In genomic region chr13:48126944-48127814, GRCh38 we compare ENCODE assay signal across 8 cellular contexts. TPM values are rescaled to one million over a fixed set of nuclear protein-coding genes. Genes with fewer than 3 reads are reported as not detected.
DNase-seq lines count a peak whose midpoint lies in the region; ATAC-seq and TF ChIP-seq lines count a peak whose summit lies in the region.

No MANE protein-coding gene starts in this region.

- H3K9me3 Mint-ChIP-seq in activated T-cell treated with anti-CD3 and anti-CD28 coated beads, Interleukin-2, amount 50 U/mL, for 72 hours, result no peaks in the 10 kb centered on the region
- H3K9me3 Mint-ChIP-seq in nephron progenitor cell, result no peaks in the 10 kb centered on the region

- H3K27ac Mint-ChIP-seq in activated T-cell treated with anti-CD3 and anti-CD28 coated beads, Interleukin-2, amount 50 U/mL, for 72 hours, result no peak overlapping the region
- no peak overlapping the region for H3K27ac Mint-ChIP-seq in nephron progenitor cell

- H3K4me3 ChIP-seq in ACC112 (ENCODE audit: low read depth, low read length) (no peak overlapping the region), HL-60 (replicated peaks; ENCODE audit: insufficient read depth, low read length) (no peak overlapping the region), NT2/D1 (ENCODE audit: insufficient read length, low read depth) (no peak overlapping the region), fibroblast of pulmonary artery (replicated peaks; ENCODE audit: low read depth, low read length) (no peak overlapping the region)

- H2AFZ ChIP-seq in ACC112 (ENCODE audit: low read length, unreplicated experiment), result peak overlapping the region; percentile 76

- H3K27me3 ChIP-seq in ACC112 (ENCODE audit: insufficient read depth, low read length) (no peaks in the 10 kb centered on the region), HL-60 (ENCODE audit: insufficient read depth, poor library complexity, severe bottlenecking) (no peaks in the 10 kb centered on the region), NT2/D1 (ENCODE audit: insufficient read depth, insufficient read length) (no peaks in the 10 kb centered on the region)

- no peaks in the 10 kb centered on the region for H3K36me3 Mint-ChIP-seq in activated T-cell treated with anti-CD3 and anti-CD28 coated beads, Interleukin-2, amount 50 U/mL, for 72 hours (ENCODE audit: insufficient read depth in 2 of 2)
- no peaks in the 10 kb centered on the region for H3K36me3 Mint-ChIP-seq in nephron progenitor cell (ENCODE audit: low read depth)

- H3K4me1 Mint-ChIP-seq in activated T-cell treated with anti-CD3 and anti-CD28 coated beads, Interleukin-2, amount 50 U/mL, for 72 hours (ENCODE audit: low read depth), result peaks cover 23% of the 10 kb centered on the region
- H3K4me1 Mint-ChIP-seq in nephron progenitor cell, result peaks cover 24% of the 10 kb centered on the region

- peak; percentile 73 to 82 for ATAC-seq in activated T-cell treated with anti-CD3 and anti-CD28 coated beads, Interleukin-2, amount 50 U/mL, for 72 hours (replicated peaks in 1 of 2)

- no peak overlapping the region for H3K27ac ChIP-seq in ACC112 (ENCODE audit: low read depth, low read length)
- no peak overlapping the region for H3K27ac ChIP-seq in HL-60 (replicated peaks)

- no peaks in the 10 kb centered on the region for H3K79me2 ChIP-seq in ACC112 (ENCODE audit: control insufficient read depth, insufficient read depth, low read length, unreplicated experiment)

- peak; percentile 71 for TF ChIP-seq CTCF in GM12873 (IDR thresholded peaks at IDR 0.05; ENCODE audit: insufficient read depth, low read depth, low read length, missing control alignments)
- TF ChIP-seq CTCF in HL-60 (IDR thresholded peaks at IDR 0.05; ENCODE audit: insufficient read depth, low read length), result peak; percentile 66
- TF ChIP-seq CTCF in fibroblast of pulmonary artery (IDR thresholded peaks at IDR 0.05; ENCODE audit: low read length, missing control alignments), result peak; percentile 72
- TF ChIP-seq CTCF in nephron progenitor cell (IDR thresholded peaks at IDR 0.05), result peak; percentile 76

- H3K9me3 ChIP-seq in NT2/D1 (ENCODE audit: insufficient read depth, low read length), result no peaks in the 10 kb centered on the region

- no peak overlapping the region for H3K9ac ChIP-seq in NT2/D1 (ENCODE audit: insufficient read length, low read depth)

- H3K27me3 Mint-ChIP-seq in activated T-cell treated with anti-CD3 and anti-CD28 coated beads, Interleukin-2, amount 50 U/mL, for 72 hours (ENCODE audit: low read depth), result no peaks in the 10 kb centered on the region
- no peaks in the 10 kb centered on the region for H3K27me3 Mint-ChIP-seq in nephron progenitor cell (ENCODE audit: low read depth, poor library complexity)

- H3K4me1 ChIP-seq in ACC112 (ENCODE audit: control insufficient read depth, insufficient read depth, low read length, unreplicated experiment) (peaks cover 5% of the 10 kb centered on the region), NT2/D1 (ENCODE audit: insufficient read depth, insufficient read length) (no peaks in the 10 kb centered on the region)

- H3K4me3 Mint-ChIP-seq in activated T-cell treated with anti-CD3 and anti-CD28 coated beads, Interleukin-2, amount 50 U/mL, for 72 hours, result peak overlapping the region; percentile 23 to 32
- no peak overlapping the region for H3K4me3 Mint-ChIP-seq in nephron progenitor cell

- DNase-seq in HL-60 (ENCODE audit: low read depth in 1 of 2, low spot score in 1 of 2), result peak; percentile 40 to 61
- peak; percentile 54 for DNase-seq in NT2/D1 (ENCODE audit: low read depth, low spot score)
- DNase-seq in activated T-cell treated with anti-CD3 and anti-CD28 coated beads, Interleukin-2, amount 50 U/mL, for 72 hours, result peak; percentile 19 to 49
- DNase-seq in fibroblast of pulmonary artery (ENCODE audit: low read depth), result peak; percentile 87
- peak; percentile 17 for DNase-seq in nephron progenitor cell
- no peak for DNase-seq in T1000 (lab: John Stamatoyannopoulos, UW)

- H3K36me3 ChIP-seq in ACC112 (ENCODE audit: insufficient read depth, low read length) (no peaks in the 10 kb centered on the region), NT2/D1 (ENCODE audit: insufficient read depth, insufficient read length, low read length) (no peaks in the 10 kb centered on the region)

RNA-seq across cellular contexts. Expression of gene MED4, which starts 32.3 kb away (rescaled TPM):
- total RNA-seq in activated T-cell treated with anti-CD3 and anti-CD28 coated beads, Interleukin-2, amount 50 U/mL, for 72 hours, result 10 to 100 TPM; 49.5 to 59.7 TPM
